1 cellular context compared by ENCODE assay signal in the genomic region with DNA sequence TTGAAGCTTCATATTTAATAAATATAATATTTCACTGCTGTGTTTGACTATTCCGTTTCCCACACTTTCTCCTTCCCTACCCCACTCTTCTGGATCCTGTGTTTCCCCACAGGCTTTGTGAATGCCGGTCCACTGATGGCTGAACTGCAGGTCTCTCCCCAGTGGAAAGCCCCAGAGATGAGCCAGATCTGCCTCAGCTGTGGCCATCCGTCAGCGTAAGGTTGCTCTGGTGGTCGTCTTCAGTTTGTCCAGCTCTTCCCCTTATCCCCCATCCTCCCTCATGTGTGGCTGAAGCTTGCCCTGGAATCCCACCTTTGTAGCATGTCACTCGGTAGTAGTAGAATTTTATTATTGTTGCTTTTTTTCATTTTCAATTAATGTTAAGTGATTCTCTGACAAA.
TF ChIP-seq lines count a peak whose summit lies in the region.

No MANE protein-coding gene starts in this region.

TF ChIP-seq in IMR-90, 13 proteins besides CTCF, POLR2A, EP300 and RAD21:
- TF ChIP-seq SMC3 (IDR thresholded peaks at IDR 0.05; ENCODE audit: low read depth, low read length), result no peak
- TF ChIP-seq MXI1 (IDR thresholded peaks at IDR 0.05; ENCODE audit: borderline replicate concordance, low read depth, low read length), result no peak
- TF ChIP-seq, protein P1, sequence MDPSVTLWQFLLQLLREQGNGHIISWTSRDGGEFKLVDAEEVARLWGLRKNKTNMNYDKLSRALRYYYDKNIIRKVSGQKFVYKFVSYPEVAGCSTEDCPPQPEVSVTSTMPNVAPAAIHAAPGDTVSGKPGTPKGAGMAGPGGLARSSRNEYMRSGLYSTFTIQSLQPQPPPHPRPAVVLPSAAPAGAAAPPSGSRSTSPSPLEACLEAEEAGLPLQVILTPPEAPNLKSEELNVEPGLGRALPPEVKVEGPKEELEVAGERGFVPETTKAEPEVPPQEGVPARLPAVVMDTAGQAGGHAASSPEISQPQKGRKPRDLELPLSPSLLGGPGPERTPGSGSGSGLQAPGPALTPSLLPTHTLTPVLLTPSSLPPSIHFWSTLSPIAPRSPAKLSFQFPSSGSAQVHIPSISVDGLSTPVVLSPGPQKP (IDR thresholded peaks at IDR 0.05; ENCODE audit: borderline replicate concordance, low read depth, low read length), result no peak
- TF ChIP-seq CHD1 (IDR thresholded peaks at IDR 0.05; ENCODE audit: low read depth, low read length), result no peak
- TF ChIP-seq RCOR1 (IDR thresholded peaks at IDR 0.05; ENCODE audit: insufficient replicate concordance, low read length), result no peak
- TF ChIP-seq RFX5 (IDR thresholded peaks at IDR 0.05; ENCODE audit: low read depth, low read length), result no peak
- no peak for TF ChIP-seq MAZ (IDR thresholded peaks at IDR 0.05; ENCODE audit: borderline replicate concordance, low read depth, low read length)
- no peak for TF ChIP-seq FOS (IDR thresholded peaks at IDR 0.05; ENCODE audit: low read depth, low read length)
- TF ChIP-seq, protein P2, sequence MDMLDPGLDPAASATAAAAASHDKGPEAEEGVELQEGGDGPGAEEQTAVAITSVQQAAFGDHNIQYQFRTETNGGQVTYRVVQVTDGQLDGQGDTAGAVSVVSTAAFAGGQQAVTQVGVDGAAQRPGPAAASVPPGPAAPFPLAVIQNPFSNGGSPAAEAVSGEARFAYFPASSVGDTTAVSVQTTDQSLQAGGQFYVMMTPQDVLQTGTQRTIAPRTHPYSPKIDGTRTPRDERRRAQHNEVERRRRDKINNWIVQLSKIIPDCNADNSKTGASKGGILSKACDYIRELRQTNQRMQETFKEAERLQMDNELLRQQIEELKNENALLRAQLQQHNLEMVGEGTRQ (IDR thresholded peaks at IDR 0.05; ENCODE audit: low read depth, low read length), result no peak
- TF ChIP-seq MAFK (IDR thresholded peaks at IDR 0.05; ENCODE audit: low read depth, low read length), result no peak
- TF ChIP-seq BHLHE40 (IDR thresholded peaks at IDR 0.05; ENCODE audit: low read depth, low read length), result no peak
- no peak for TF ChIP-seq NFE2L2 (IDR thresholded peaks at IDR 0.05; ENCODE audit: low read depth, low read length)
- TF ChIP-seq CEBPB (IDR thresholded peaks at IDR 0.05; ENCODE audit: low read depth, low read length), result no peak
